8 cellular contexts compared by ENCODE assay signal in the genomic region with DNA sequence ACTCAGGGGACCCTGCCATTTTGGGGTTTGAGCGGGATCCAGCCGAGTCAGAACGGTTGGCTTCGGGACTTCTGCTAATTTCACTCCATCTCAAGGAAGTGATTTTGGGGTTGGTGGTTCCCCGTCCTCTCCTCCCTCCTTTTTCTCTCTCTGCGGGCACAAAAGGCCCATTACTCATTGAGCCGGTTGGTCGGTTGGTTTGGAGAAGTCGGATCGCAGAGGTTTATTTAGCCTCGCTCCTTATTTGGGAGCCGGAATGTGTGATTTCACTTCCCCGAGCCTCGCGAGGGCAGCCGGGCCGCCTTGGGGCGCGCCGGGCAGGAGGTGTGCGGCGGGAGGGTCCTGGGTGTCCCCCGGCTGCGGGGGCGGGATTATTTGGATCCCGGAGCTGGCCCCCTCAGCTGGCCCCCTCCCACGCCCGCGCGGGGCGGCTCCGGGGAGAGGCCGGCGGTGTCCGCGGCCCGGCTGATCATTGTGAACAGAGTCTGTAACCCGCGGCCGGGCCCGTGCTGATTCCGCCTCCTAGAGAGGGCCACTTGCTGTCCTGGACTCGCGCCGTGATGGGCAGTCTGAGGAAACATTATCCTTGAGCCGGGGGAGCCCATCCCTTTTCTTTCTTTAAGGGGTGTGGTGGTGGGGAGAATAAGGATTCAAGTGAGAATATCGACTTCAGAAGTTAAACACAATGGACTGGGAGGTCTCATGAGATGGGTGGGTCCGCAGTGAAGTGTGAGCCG. TPM values are rescaled to one million over a fixed set of nuclear protein-coding genes. Genes with fewer than 3 reads are reported as not detected.
DNase-seq lines count a peak whose midpoint lies in the region; ATAC-seq and TF ChIP-seq lines count a peak whose summit lies in the region.

No MANE protein-coding gene starts in this region.

- H2AFZ ChIP-seq in OCI-LY7 (ENCODE audit: low read length) = peak overlapping the region; percentile 67; the same call in 1 of the 2 replicates

- H3K4me1 Mint-ChIP-seq in activated naive CD4-positive, alpha-beta T cell treated with anti-CD3 and anti-CD28 coated beads, Interleukin-2, amount 10 ng/mL, durations not matched to agents 7 days and 5 days = peaks cover 33% of the 10 kb centered on the region

- DNase-seq in GM04504 (ENCODE audit: low read depth) (peak; percentile 51), OCI-LY7 (ENCODE audit: low spot score) (no peak), germinal center (ENCODE audit: low spot score) (peak; percentile 59), omental fat pad (ENCODE audit: low spot score) (no peak), NCI-H345 (lab: John Stamatoyannopoulos, UW) (no peak)
- peak; percentile 71 for DNase-seq in activated naive CD4-positive, alpha-beta T cell treated with anti-CD3 and anti-CD28 coated beads, Interleukin-2, amount 10 ng/mL, durations not matched to agents 7 days and 5 days

- peak overlapping the region; percentile 99 for H3K4me3 Mint-ChIP-seq in activated naive CD4-positive, alpha-beta T cell treated with anti-CD3 and anti-CD28 coated beads, Interleukin-2, amount 10 ng/mL, durations not matched to agents 7 days and 5 days

- peak overlapping the region; percentile 82 for H3K4me3 ChIP-seq in OCI-LY7 (ENCODE audit: low read depth, low read length, poor library complexity, severe bottlenecking)

- H3K9me3 Mint-ChIP-seq in activated naive CD4-positive, alpha-beta T cell treated with anti-CD3 and anti-CD28 coated beads, Interleukin-2, amount 10 ng/mL, durations not matched to agents 7 days and 5 days = no peaks in the 10 kb centered on the region

- H3K27me3 Mint-ChIP-seq in activated naive CD4-positive, alpha-beta T cell treated with anti-CD3 and anti-CD28 coated beads, Interleukin-2, amount 10 ng/mL, durations not matched to agents 7 days and 5 days = peaks cover 30% of the 10 kb centered on the region

- BruUV-seq in OCI-LY7 (replicated peaks; lab: Mats Ljungman, UMichigan) = no TSS peak

- H3K27ac Mint-ChIP-seq in activated naive CD4-positive, alpha-beta T cell treated with anti-CD3 and anti-CD28 coated beads, Interleukin-2, amount 10 ng/mL, durations not matched to agents 7 days and 5 days = peak overlapping the region; percentile 99

- TF ChIP-seq CTCF in OCI-LY7 (conservative IDR thresholded peaks at IDR 0.05; ENCODE audit: low read length) (no peak), omental fat pad (IDR thresholded peaks at IDR 0.05) (no peak)

- H3K4me2 ChIP-seq in OCI-LY7 (ENCODE audit: low read length) = peak overlapping the region; percentile 96

- intact Hi-C loops in OCI-LY7 (cut with micrococcal nuclease; ENCODE audit: unreplicated experiment) = loop anchor here (1.0 kb wide), 1 partner anchor 22 kb away; no protein-coding TSS in a partner anchor

- no peaks in the 10 kb centered on the region for H3K9me2 ChIP-seq in OCI-LY7 (ENCODE audit: insufficient read depth, low read length)

- no peak overlapping the region for H3K27ac ChIP-seq in OCI-LY7 (ENCODE audit: low read depth, low read length, poor library complexity, severe bottlenecking)

- H3K36me3 Mint-ChIP-seq in activated naive CD4-positive, alpha-beta T cell treated with anti-CD3 and anti-CD28 coated beads, Interleukin-2, amount 10 ng/mL, durations not matched to agents 7 days and 5 days = peaks cover 3% of the 10 kb centered on the region

- H4K20me1 ChIP-seq in OCI-LY7 (ENCODE audit: insufficient read depth, low read length) = peaks cover 4% of the 10 kb centered on the region; the same call in 1 of the 2 replicates

- peaks cover 54% of the 10 kb centered on the region for H3K4me1 ChIP-seq in OCI-LY7 (ENCODE audit: insufficient read depth, low read length, poor library complexity, severe bottlenecking)

- H3K79me2 ChIP-seq in OCI-LY7 (ENCODE audit: insufficient read depth, low read depth, low read length) = no peaks in the 10 kb centered on the region

- no peaks in the 10 kb centered on the region for H3K9me3 ChIP-seq in OCI-LY7 (ENCODE audit: low read length)

- POLR2A ChIA-PET in OCI-LY7 (lab: Charles Lee) = no interaction called here

- ATAC-seq in HG02610 (IDR thresholded peaks at IDR 0.05; ENCODE audit: unreplicated experiment) = peak; percentile 22
- peak; percentile 22 for ATAC-seq in omental fat pad (ENCODE audit: low FRiP score)
- ATAC-seq in HG03520 (IDR thresholded peaks at IDR 0.05; ENCODE audit: unreplicated experiment) = no peak

- H3K36me3 ChIP-seq in OCI-LY7 (ENCODE audit: insufficient read depth, low read length) = no peaks in the 10 kb centered on the region

- CTCF ChIA-PET in OCI-LY7 (lab: Charles Lee; ENCODE audit: unreplicated experiment) = no interaction called here
- CTCF ChIA-PET in activated naive CD4-positive, alpha-beta T cell treated with anti-CD3 and anti-CD28 coated beads, Interleukin-2, amount 10 ng/mL, durations not matched to agents 7 days and 5 days (lab: Charles Lee) = interaction anchor here (0.7 to 1.0 kb wide), 2 partner anchors 10 to 18 kb away, joined by 3 read pairs; no protein-coding TSS in a partner anchor

RNA-seq across cellular contexts. Expression of gene MAPKAPK2, which starts 1.2 kb away (rescaled TPM):
- 14.5 and 16.3 TPM in 2 replicates for total RNA-seq in OCI-LY7 (2014; rRNA removed; shearing (Covaris generic))
- total RNA-seq in OCI-LY7 (2022) (39.9 and 46.5 TPM in 2 replicates), omental fat pad (100 to 1,000 TPM in 1 of 4 donors, 10 to 100 TPM in 3; 52.0 to 151 (median 79.9) TPM)

RNA-seq across cellular contexts. Expression of gene DYRK3, which starts 50.6 kb away (rescaled TPM):
- total RNA-seq in OCI-LY7 (2014; rRNA removed; shearing (Covaris generic)) = 9.7 and 9.8 TPM in 2 replicates
- total RNA-seq in OCI-LY7 (2022) (9.4 and 10.9 TPM in 2 replicates), omental fat pad (10 to 100 TPM; 14.3 to 73.3 (median 39.4) TPM)

Comparison
In these comparisons a context has a peak if more than half of its experiments do, and no peak if none do; other contexts are left out.
1. DNase-seq: peak in GM04504 (single experiment), activated naive CD4-positive, alpha-beta T cell treated with anti-CD3 and anti-CD28 coated beads, Interleukin-2, amount 10 ng/mL, durations not matched to agents 7 days and 5 days (single experiment) and germinal center (single experiment); none in OCI-LY7 (single experiment), omental fat pad (single experiment) and NCI-H345 (single experiment).